18 cellular contexts compared by ENCODE assay signal in genomic region chr1:62426238-62426637, GRCh38. TPM values are rescaled to one million over a fixed set of nuclear protein-coding genes. Genes with fewer than 3 reads are reported as not detected.
DNase-seq lines count a peak whose midpoint lies in the region; ATAC-seq and TF ChIP-seq lines count a peak whose summit lies in the region.
"Had no signal": no experiment of that assay in that cellular context is flagged by ENCODE, and none has a peak within 500 bp of the region (broad histone marks: within the 10 kb centered on the region; RNA-seq: fewer than 3 reads in every experiment).

No MANE protein-coding gene starts in this region.

- peak overlapping the region; percentile 84 for H2AFZ ChIP-seq in Loucy (ENCODE audit: low read length)
- H2AFZ ChIP-seq: GM23338 had no signal

- no peak overlapping the region for H3K27ac Mint-ChIP-seq in MCF 10A (ENCODE audit: low read depth, unreplicated experiment)
- H3K27ac Mint-ChIP-seq: CD4-positive, CD25-positive, alpha-beta regulatory T cell; GM23338; HFFc6 had no signal

- peaks cover 3% of the 10 kb centered on the region for H3K4me1 ChIP-seq in Loucy (ENCODE audit: insufficient read depth, low read length, poor library complexity, severe bottlenecking)

- no peak overlapping the region for H3K4me3 Mint-ChIP-seq in MCF 10A (ENCODE audit: unreplicated experiment)
- H3K4me3 Mint-ChIP-seq: CD4-positive, CD25-positive, alpha-beta regulatory T cell; GM23338; HFFc6 had no signal

- no TSS peak for BruUV-seq in MCF 10A (replicated peaks; lab: Mats Ljungman, UMichigan)

- no peaks in the 10 kb centered on the region for H3K9me3 ChIP-seq in Loucy (ENCODE audit: insufficient read depth, low read depth, low read length)
- H3K9me3 ChIP-seq: MG63 had no signal

- intact Hi-C loops in MCF 10A (cut with micrococcal nuclease) (no loop called here), cardiac septum (cut with DNase I) (no loop called here)

- H4K20me1 ChIP-seq in Loucy (ENCODE audit: insufficient read depth, low read length, poor library complexity, severe bottlenecking), result no peaks in the 10 kb centered on the region

- H3K9me2 ChIP-seq in Loucy (replicated peaks; ENCODE audit: low read depth, low read length), result no peaks in the 10 kb centered on the region

- CTCF ChIA-PET in MCF 10A (lab: Yijun Ruan, JAX), result interaction anchor here (1.2 to 2.0 kb wide), 2 partner anchors 20 to 251 kb away, joined by 4 to 8 read pairs; no protein-coding TSS in a partner anchor

- H3K27me3 Mint-ChIP-seq in MCF 10A (ENCODE audit: insufficient read depth, unreplicated experiment), result no peaks in the 10 kb centered on the region

- POLR2A ChIA-PET in MCF 10A (lab: Yijun Ruan, JAX), result interaction anchor here (0.8 to 2.8 kb wide), 2 partner anchors 10 to 262 kb away, joined by 3 to 28 read pairs; partner anchors contain the start of gene USP1

- no peak for TF ChIP-seq CTCF in Loucy (conservative IDR thresholded peaks at IDR 0.05; ENCODE audit: low read length)
- TF ChIP-seq CTCF in MCF 10A (IDR thresholded peaks at IDR 0.05; ENCODE audit: unreplicated experiment), result no peak

- no peak overlapping the region for H3K9ac ChIP-seq in Loucy (ENCODE audit: low read depth, low read length, poor library complexity, severe bottlenecking)
- H3K9ac ChIP-seq: KMS-11 had no signal

- DNase-seq in GDM1 (lab: John Stamatoyannopoulos, UW) (peak; percentile 25), MCF 10A (ENCODE audit: unreplicated experiment) (peak; percentile 34), renal cortical epithelial cell (ENCODE audit: low read depth) (peak; percentile 75), ecto neural progenitor cell (ENCODE audit: low spot score) (no peak), cardiac septum (ENCODE audit: low spot score) (no peak)
- DNase-seq: CD4-positive, CD25-positive, alpha-beta regulatory T cell; DMS53; HFFc6; MG63; NCI-H1092 treated with DMSO at 0.1 percent for 48 hours; NCI-H2081 treated with DMSO at 0.1 percent for 48 hours; NCI-H524 treated with DMSO at 0.1 percent for 48 hours; OCI-M1; SIG-M5 had no signal

- H3K36me3 Mint-ChIP-seq in MCF 10A (ENCODE audit: insufficient read depth, unreplicated experiment), result no peaks in the 10 kb centered on the region
- H3K36me3 Mint-ChIP-seq: CD4-positive, CD25-positive, alpha-beta regulatory T cell had no signal

- no peaks in the 10 kb centered on the region for H3K9me3 Mint-ChIP-seq in MCF 10A (ENCODE audit: unreplicated experiment)
- H3K9me3 Mint-ChIP-seq: CD4-positive, CD25-positive, alpha-beta regulatory T cell; GM23338; HFFc6 had no signal

- H3K27me3 ChIP-seq in Loucy (ENCODE audit: insufficient read depth, low read length, poor library complexity, severe bottlenecking), result no peaks in the 10 kb centered on the region
- H3K27me3 ChIP-seq: MG63 had no signal

- no peak overlapping the region for H3K4me3 ChIP-seq in Loucy (ENCODE audit: low read length, poor library complexity, severe bottlenecking)
- H3K4me3 ChIP-seq: GM23338, MG63 had no signal

- peak overlapping the region; percentile 7 for H3K4me2 ChIP-seq in Loucy (ENCODE audit: low read depth, low read length, poor library complexity, severe bottlenecking)
- H3K4me2 ChIP-seq: GM23338, KMS-11 had no signal

- peaks cover 12% of the 10 kb centered on the region for H3K4me1 Mint-ChIP-seq in MCF 10A (ENCODE audit: insufficient read depth, unreplicated experiment)
- H3K4me1 Mint-ChIP-seq: CD4-positive, CD25-positive, alpha-beta regulatory T cell had no signal

- H3K79me2 ChIP-seq in Loucy (ENCODE audit: insufficient read depth, low read length), result no peaks in the 10 kb centered on the region

- ATAC-seq in GM19452 (IDR thresholded peaks at IDR 0.05; ENCODE audit: unreplicated experiment), result no peak
- ATAC-seq: GM23338 had no signal

- H3K36me3 ChIP-seq in Loucy (ENCODE audit: insufficient read depth, low read length), result no peaks in the 10 kb centered on the region
- H3K36me3 ChIP-seq: MG63 had no signal

- no peaks in the 10 kb centered on the region for H3F3A ChIP-seq in Loucy (ENCODE audit: low read depth)

RNA-seq across cellular contexts. Expression of gene USP1, which starts 10.6 kb away (rescaled TPM):
- total RNA-seq in MCF 10A (2022) (32.8 and 47.2 TPM in 2 replicates), renal cortical epithelial cell (24.5 and 30.0 TPM in 2 replicates), cardiac septum (15.0 TPM)

Comparison
In these comparisons a context has a peak if more than half of its experiments do, and no peak if none do; other contexts are left out.
1. DNase-seq: peak in GDM1 (single experiment), MCF 10A (single experiment) and renal cortical epithelial cell (single experiment); none in ecto neural progenitor cell (single experiment) and cardiac septum (single experiment).